In the genomic region with DNA sequence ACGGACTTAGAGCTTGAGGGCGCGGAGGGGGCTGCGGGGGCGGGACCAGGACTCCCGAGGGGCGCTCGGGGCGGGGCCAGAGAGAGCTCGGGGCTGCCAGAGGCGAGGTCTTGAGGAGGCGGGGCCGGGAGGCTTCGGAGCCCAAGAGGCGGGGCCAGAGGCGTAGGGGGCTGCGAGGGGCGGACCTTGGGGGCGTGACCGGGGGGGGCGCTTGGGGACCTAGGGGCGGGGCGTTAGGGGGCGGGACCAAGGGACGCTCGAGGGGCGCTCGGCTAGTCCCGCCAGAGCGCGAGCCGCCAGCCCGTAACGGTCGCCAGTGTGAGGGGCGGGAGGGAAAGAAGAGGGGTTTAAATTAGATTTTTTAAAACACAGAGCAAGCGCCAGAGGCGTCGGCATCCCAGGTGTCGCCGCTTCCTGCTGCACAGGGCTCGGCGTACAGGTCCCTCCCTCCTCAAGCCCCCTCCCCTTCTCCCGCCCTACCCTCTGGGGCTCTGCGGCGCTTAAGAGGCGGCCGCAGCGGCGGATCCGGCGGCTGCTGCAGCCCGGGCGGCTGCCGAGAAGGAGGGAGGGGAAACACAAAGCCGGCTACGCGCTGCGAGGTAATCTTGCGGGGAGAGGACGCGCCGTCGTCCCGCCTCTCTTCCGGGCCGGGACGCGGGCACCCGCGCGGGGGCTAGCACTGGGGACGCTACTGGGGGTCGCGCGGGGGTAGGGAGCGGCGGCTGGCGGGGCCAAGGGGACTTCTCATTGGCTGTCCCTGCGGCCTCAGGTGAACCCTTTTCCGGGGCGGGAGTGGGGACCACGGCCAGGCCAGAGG, we compare ENCODE assay signal across 8 cellular contexts.
DNase-seq lines count a peak whose midpoint lies in the region; ATAC-seq lines count a peak whose summit lies in the region.

ADD3 (plus strand) TSS at position 284 of the 817 bp plus-strand sequence. CDS start 92,670 bp downstream, outside the sequence.

- peak; percentile 28 for ATAC-seq in GM18858 (IDR thresholded peaks at IDR 0.05; ENCODE audit: unreplicated experiment)
- peak; percentile 57 for ATAC-seq in HG03066 (IDR thresholded peaks at IDR 0.05; ENCODE audit: low read depth, unreplicated experiment)

- H3K27ac ChIP-seq in ACC112 (ENCODE audit: low read depth, low read length) (peak within 1 kb of the TSS; percentile 85), caudate nucleus (ENCODE audit: low read depth, low read length) (peak within 1 kb of the TSS; percentile 96)

- H2AFZ ChIP-seq in ACC112 (ENCODE audit: low read length, unreplicated experiment) = peak within 1 kb of the TSS; percentile 26

- peaks cover 11% of the 10 kb centered on the region for H3K4me1 ChIP-seq in ACC112 (ENCODE audit: control insufficient read depth, insufficient read depth, low read length, unreplicated experiment)

- H3K79me2 ChIP-seq in ACC112 (ENCODE audit: control insufficient read depth, insufficient read depth, low read length, unreplicated experiment) = peaks cover 46% of the 10 kb centered on the region

- peak within 1 kb of the TSS; percentile 79 for H3K4me3 ChIP-seq in ACC112 (ENCODE audit: low read depth, low read length)

- no peaks in the 10 kb centered on the region for H3K36me3 ChIP-seq in ACC112 (ENCODE audit: insufficient read depth, low read length)

- no peaks in the 10 kb centered on the region for H3K27me3 ChIP-seq in ACC112 (ENCODE audit: insufficient read depth, low read length)

- DNase-seq in NCI-H2227 (lab: John Stamatoyannopoulos, UW; ENCODE audit: unreplicated experiment) = peak; percentile 94
- DNase-seq in activated CD4-positive, CD25-positive, alpha-beta regulatory T cell (lab: John Stamatoyannopoulos, UW) = peak; percentile 78 to 88 (median 84)
- peak; percentile 66 to 99 (median 94) for DNase-seq in caudate nucleus (lab: John Stamatoyannopoulos, UW)
- DNase-seq in inferior parietal cortex (ENCODE audit: extremely low spot score) = peak; percentile 82
- DNase-seq in stimulated activated CD4-positive, alpha-beta T cell treated with anti-CD3 and anti-CD28 coated beads, Interleukin-12 subunit alpha, Interleukin-12 subunit beta, amount 100 ng/mL, for 24 hours (ENCODE audit: low read depth in 2 of 2) = peak; percentile 78 to 85

Comparison
In these comparisons a context has a peak if more than half of its experiments do, and no peak if none do; other contexts are left out.
1. Peak in every context shown above with its lines: DNase-seq, ATAC-seq, H3K4me3 ChIP-seq and H3K27ac ChIP-seq.